Comparison of ENCODE assay signal across 4 cellular contexts in genomic region chr1:145445221-145445620, GRCh38.
TF ChIP-seq lines count a peak whose summit lies in the region.

No MANE protein-coding gene starts in this region.

TF ChIP-seq in A549, 52 proteins besides CTCF, POLR2A, EP300 and RAD21:
- TF ChIP-seq REST (IDR thresholded peaks at IDR 0.05) = peak; percentile 71

TF ChIP-seq in HCT116, 20 proteins besides CTCF, POLR2A, EP300 and RAD21:
- peak; percentile 56 for TF ChIP-seq REST (IDR thresholded peaks at IDR 0.05; ENCODE audit: low read depth)

TF ChIP-seq in PFSK-1, 5 proteins besides CTCF, POLR2A, EP300 and RAD21:
- peak; percentile 53 to 84; a peak in 3 of 4 replicates for TF ChIP-seq REST (IDR thresholded peaks at IDR 0.05; ENCODE audit: insufficient read depth in 1 of 2, low read depth in 2 of 2, low read length in 2 of 2)

TF ChIP-seq in HepG2, 621 proteins besides CTCF, POLR2A, EP300 and RAD21:
- TF ChIP-seq REST (IDR thresholded peaks at IDR 0.05; ENCODE audit: borderline replicate concordance in 1 of 2, low read depth in 1 of 2, low read length in 2 of 2) = peak; percentile 46 to 85
- peak; percentile 86 for TF ChIP-seq MIER2 (CRISPR knock-in tag; IDR thresholded peaks at IDR 0.05)
